ENCODE assay signal across 1 cellular context in genomic region chr21:29290245-29290644, GRCh38.
TF ChIP-seq lines count a peak whose summit lies in the region.

No MANE protein-coding gene starts in this region.

TF ChIP-seq in K562, 482 proteins besides CTCF, POLR2A, EP300 and RAD21 (continued from another document):
- TF ChIP-seq IFI16 (CRISPR knock-in tag; IDR thresholded peaks at IDR 0.05) (no peak), PYGO2 (tag; IDR thresholded peaks at IDR 0.05) (no peak), ZNF77 (CRISPR knock-in tag; IDR thresholded peaks at IDR 0.05) (no peak), SMAD3 (CRISPR knock-in tag; conservative IDR thresholded peaks at IDR 0.05) (no peak), MAFG (tag; conservative IDR thresholded peaks at IDR 0.05) (peak; percentile 54), MITF (IDR thresholded peaks at IDR 0.05) (no peak), CBX1 (IDR thresholded peaks at IDR 0.05; ENCODE audit: low read depth) (no peak), USF1 (CRISPR knock-in tag; IDR thresholded peaks at IDR 0.05) (no peak), PKNOX1 (IDR thresholded peaks at IDR 0.05) (peak; percentile 28; the same call in 1 of the 2 replicates), PHB2 (IDR thresholded peaks at IDR 0.05; ENCODE audit: low read depth) (no peak), MBD2 (IDR thresholded peaks at IDR 0.05; ENCODE audit: borderline replicate concordance, low read depth) (no peak), TAF15 (IDR thresholded peaks at IDR 0.05; ENCODE audit: low read depth, low read length) (no peak), ZNF24 (IDR thresholded peaks at IDR 0.05) (no peak), PBX2 (CRISPR knock-in tag; IDR thresholded peaks at IDR 0.05; ENCODE audit: low read depth) (no peak), PBX2 (tag; conservative IDR thresholded peaks at IDR 0.05; ENCODE audit: low read depth) (peak; percentile 42; the same call in 1 of the 2 replicates), HDAC1 (IDR thresholded peaks at IDR 0.05) (no peak), MLX (CRISPR knock-in tag; conservative IDR thresholded peaks at IDR 0.05) (no peak), HNRNPH1 (optimal IDR thresholded peaks at IDR 0.05; ENCODE audit: low read depth, low read length) (no peak), ID3 (CRISPR knock-in tag; IDR thresholded peaks at IDR 0.05) (no peak), ID3 (tag; IDR thresholded peaks at IDR 0.05) (no peak), RFX1 (IDR thresholded peaks at IDR 0.05) (no peak), EP400 (IDR thresholded peaks at IDR 0.05) (no peak), ZNF263 (CRISPR knock-in tag; IDR thresholded peaks at IDR 0.05; ENCODE audit: borderline replicate concordance) (no peak), PTTG1 (tag; IDR thresholded peaks at IDR 0.05; ENCODE audit: low read depth) (no peak), PURB (CRISPR knock-in tag; IDR thresholded peaks at IDR 0.05; ENCODE audit: low read depth) (no peak), TCF3 (CRISPR knock-in tag; IDR thresholded peaks at IDR 0.05) (no peak), ZNF253 (CRISPR knock-in tag; conservative IDR thresholded peaks at IDR 0.05) (no peak), MAFF (IDR thresholded peaks at IDR 0.05; ENCODE audit: low read length) (peak; percentile 32; the same call in 1 of the 2 replicates), KDM1A (IDR thresholded peaks at IDR 0.05) (peak; percentile 30 to 71; a peak in 2 of 4 replicates), ZBTB12 (CRISPR knock-in tag; IDR thresholded peaks at IDR 0.05) (no peak), ZNF316 (IDR thresholded peaks at IDR 0.05) (peak; percentile 51; the same call in 1 of the 2 replicates), FOXP1 (CRISPR knock-in tag; IDR thresholded peaks at IDR 0.05) (no peak), ZBTB33 (CRISPR knock-in tag; IDR thresholded peaks at IDR 0.05) (no peak), SMARCA4 (IDR thresholded peaks at IDR 0.05) (no peak), NKRF (IDR thresholded peaks at IDR 0.05; ENCODE audit: borderline replicate concordance) (no peak), SNAPC5 (CRISPR knock-in tag; IDR thresholded peaks at IDR 0.05) (no peak), HIVEP1 (CRISPR knock-in tag; IDR thresholded peaks at IDR 0.05) (no peak), ZNF311 (CRISPR knock-in tag; IDR thresholded peaks at IDR 0.05) (no peak), ZBTB1 (CRISPR knock-in tag; IDR thresholded peaks at IDR 0.05; ENCODE audit: borderline replicate concordance, low read depth) (no peak), HNRNPK (IDR thresholded peaks at IDR 0.05; ENCODE audit: low read depth, low read length, poor library complexity, severe bottlenecking) (no peak), HNRNPL (IDR thresholded peaks at IDR 0.05; ENCODE audit: low read depth, low read length) (no peak), MED1 (CRISPR knock-in tag; IDR thresholded peaks at IDR 0.05; ENCODE audit: borderline replicate concordance) (no peak), AFF4 (CRISPR knock-in tag; IDR thresholded peaks at IDR 0.05) (no peak), FOXA3 (CRISPR knock-in tag; conservative IDR thresholded peaks at IDR 0.05 in 1 of 2, IDR thresholded peaks at IDR 0.05 in 1 of 2) (peak in 1 of 2 experiments; percentile 66; a peak in 1 of 4 replicates), ZBED1 (IDR thresholded peaks at IDR 0.05) (no peak), MTF1 (CRISPR knock-in tag; IDR thresholded peaks at IDR 0.05; ENCODE audit: borderline replicate concordance) (no peak), BCL6 (CRISPR knock-in tag; IDR thresholded peaks at IDR 0.05) (no peak), RBM15 (IDR thresholded peaks at IDR 0.05; ENCODE audit: insufficient read depth, low read length) (no peak), RCOR1 (IDR thresholded peaks at IDR 0.05; ENCODE audit: borderline replicate concordance in 1 of 2, low read depth in 2 of 2, low read length in 2 of 2) (peak in 1 of 2 experiments; percentile 73; a peak in 1 of 4 replicates), NR2C1 (IDR thresholded peaks at IDR 0.05) (no peak), NR2C1 (tag; IDR thresholded peaks at IDR 0.05) (no peak)
TF ChIP-seq in K562: peak in this region for 12.
